Comparison of ENCODE assay signal across 1 cellular context in genomic region chr2:62194558-62195420, GRCh38.
TF ChIP-seq lines count a peak whose summit lies in the region.

No MANE protein-coding gene starts in this region.

TF ChIP-seq in HepG2, 621 proteins besides CTCF, POLR2A, EP300 and RAD21 (continued from another document and continues in another):
- TF ChIP-seq ZNF646 (CRISPR knock-in tag; IDR thresholded peaks at IDR 0.05) = 0 out of 2 replicates have a peak, but pooled peaks have one; percentile 16
- peak; percentile 52 for TF ChIP-seq FOSL2 (CRISPR knock-in tag; IDR thresholded peaks at IDR 0.05)
- no peak for TF ChIP-seq ZNF296 (CRISPR knock-in tag; conservative IDR thresholded peaks at IDR 0.05)
- TF ChIP-seq ZBTB44 (CRISPR knock-in tag; IDR thresholded peaks at IDR 0.05) = no peak
- TF ChIP-seq JUN (CRISPR knock-in tag; IDR thresholded peaks at IDR 0.05) = no peak; the same call in 1 of the 2 replicates
- TF ChIP-seq ZNF18 (CRISPR knock-in tag; IDR thresholded peaks at IDR 0.05; ENCODE audit: insufficient replicate concordance) = peak; percentile 93
- no peak for TF ChIP-seq ZNF598 (CRISPR knock-in tag; IDR thresholded peaks at IDR 0.05; ENCODE audit: borderline replicate concordance)
- no peak for TF ChIP-seq TEF (CRISPR knock-in tag; IDR thresholded peaks at IDR 0.05)
- TF ChIP-seq ZFP82 (CRISPR knock-in tag; IDR thresholded peaks at IDR 0.05; ENCODE audit: borderline replicate concordance) = no peak
- TF ChIP-seq NFYC (CRISPR knock-in tag; IDR thresholded peaks at IDR 0.05) = peak; percentile 25; the same call in 1 of the 2 replicates
- no peak for TF ChIP-seq RBM22 (optimal IDR thresholded peaks at IDR 0.05; ENCODE audit: low read length)
- peak in 1 of 2 experiments; percentile 93; a peak in 2 of 4 replicates for TF ChIP-seq KLF16 (CRISPR knock-in tag; IDR thresholded peaks at IDR 0.05)
- TF ChIP-seq TSC22D2 (CRISPR knock-in tag; IDR thresholded peaks at IDR 0.05; ENCODE audit: borderline replicate concordance) = 0 out of 2 replicates have a peak, but pooled peaks have one; percentile 71
- TF ChIP-seq SMARCC2 (IDR thresholded peaks at IDR 0.05) = no peak
- peak; percentile 94 for TF ChIP-seq HNF4A (CRISPR knock-in tag; IDR thresholded peaks at IDR 0.05)
- no peak for TF ChIP-seq BATF2 (CRISPR knock-in tag; IDR thresholded peaks at IDR 0.05)
- TF ChIP-seq ZBTB37 (CRISPR knock-in tag; IDR thresholded peaks at IDR 0.05) = peak; percentile 51; the same call in 1 of the 2 replicates
- no peak for TF ChIP-seq ATF6 (CRISPR knock-in tag; conservative IDR thresholded peaks at IDR 0.05)
- TF ChIP-seq ZBTB49 (CRISPR knock-in tag; IDR thresholded peaks at IDR 0.05; ENCODE audit: borderline replicate concordance) = no peak
- no peak for TF ChIP-seq ZNF619 (CRISPR knock-in tag; IDR thresholded peaks at IDR 0.05)
- peak; percentile 97 for TF ChIP-seq IKZF5 (CRISPR knock-in tag; IDR thresholded peaks at IDR 0.05)
- no peak for TF ChIP-seq ZNF552 (CRISPR knock-in tag; IDR thresholded peaks at IDR 0.05; ENCODE audit: borderline replicate concordance)
- TF ChIP-seq SP1 (IDR thresholded peaks at IDR 0.05) = no peak
- TF ChIP-seq SP1 (CRISPR knock-in tag; IDR thresholded peaks at IDR 0.05) = no peak; the same call in 1 of the 2 replicates
- no peak for TF ChIP-seq ZBTB46 (CRISPR knock-in tag; IDR thresholded peaks at IDR 0.05; ENCODE audit: borderline replicate concordance)
- TF ChIP-seq ARNT (IDR thresholded peaks at IDR 0.05) = no peak
- TF ChIP-seq ZBTB34 (CRISPR knock-in tag; IDR thresholded peaks at IDR 0.05) = no peak
- TF ChIP-seq HOXD1 (CRISPR knock-in tag; IDR thresholded peaks at IDR 0.05) = no peak
- no peak for TF ChIP-seq ZBTB2 (CRISPR knock-in tag; IDR thresholded peaks at IDR 0.05; ENCODE audit: low read depth)
